10 cellular contexts compared by ENCODE assay signal in the genomic region with DNA sequence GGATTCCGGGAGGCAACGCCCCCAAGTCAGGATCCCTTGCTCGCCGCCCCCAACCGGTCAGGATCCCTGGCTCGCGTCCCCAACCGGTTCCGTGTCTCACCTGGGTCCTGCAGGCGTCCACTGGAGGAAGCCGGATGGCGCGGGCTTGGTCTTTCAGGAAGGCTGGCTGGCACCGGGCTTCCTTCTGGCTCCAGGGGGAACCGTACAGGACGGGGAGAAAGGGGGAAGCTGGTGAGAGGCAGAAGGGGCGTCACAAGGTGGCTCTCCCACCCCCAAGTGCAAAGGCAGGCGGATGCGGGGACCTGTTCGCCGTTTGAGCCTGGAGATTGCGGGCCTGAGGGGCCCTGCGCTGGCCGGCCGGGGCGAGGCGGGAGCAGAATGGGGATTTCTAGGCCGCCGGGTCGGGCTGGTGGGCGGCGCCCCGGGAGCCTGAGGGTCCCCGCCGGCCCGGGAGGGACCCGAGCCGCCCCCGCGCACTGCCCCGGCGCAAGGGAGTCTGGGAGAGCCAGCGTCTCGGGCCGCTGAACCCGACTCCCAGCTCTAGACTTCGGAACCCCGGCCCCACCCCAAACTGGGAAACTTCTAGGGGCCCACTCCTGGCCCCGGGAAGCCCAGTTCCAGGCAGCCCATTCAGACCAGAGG.
DNase-seq lines count a peak whose midpoint lies in the region; ATAC-seq, FAIRE-seq and TF ChIP-seq lines count a peak whose summit lies in the region.
"Had no signal": no experiment of that assay in that cellular context is flagged by ENCODE, and none has a peak within 500 bp of the region (broad histone marks: within the 10 kb centered on the region; RNA-seq: fewer than 3 reads in every experiment).

No MANE protein-coding gene starts in this region.

- H3K4me3 ChIP-seq in H7 (ENCODE audit: insufficient read depth, low read depth, low read length) (peak overlapping the region; percentile 57), K562 (no peak overlapping the region), kidney (ENCODE audit: low read length in 2 of 2) (peak overlapping the region in 1 of 2 donors; percentile 21), smooth muscle cell (peak overlapping the region; percentile 32), PC-3 (ENCODE audit: low read length) (no peak overlapping the region)

- FAIRE-seq in K562 (lab: Jason Lieb, UNC) (no peak), kidney (lab: Jason Lieb, UNC) (no peak)

- intact Hi-C loops in K562 (cut with micrococcal nuclease) (no loop called here), kidney (cut with DNase I) (no loop called here), PC-3 (cut with micrococcal nuclease) (no loop called here)

- TF ChIP-seq EP300 in K562 (IDR thresholded peaks at IDR 0.05; ENCODE audit: low read length), result no peak

- CTCF ChIA-PET in K562 (lab: Yijun Ruan, JAX; ENCODE audit: low intra/inter-chr PET ratio) (no interaction called here), PC-3 (lab: Charles Lee) (no interaction called here)

- ATAC-seq in K562 (no peak), HG03095 (IDR thresholded peaks at IDR 0.05; ENCODE audit: unreplicated experiment) (no peak), GM21576 (IDR thresholded peaks at IDR 0.05; ENCODE audit: unreplicated experiment) (no peak), PC-3 (no peak)
- ATAC-seq: natural killer cell treated with Interleukin-12 subunit alpha and Interleukin-12 subunit beta and Interleukin-15 and Interleukin-18, amount 100 ng/mL, for 72 hours had no signal

- H3K4me2 ChIP-seq in K562 (ENCODE audit: insufficient read depth, low read length), result no peak overlapping the region
- H3K4me2 ChIP-seq in smooth muscle cell, result peak overlapping the region; percentile 87
- H3K4me2 ChIP-seq in PC-3 (ENCODE audit: low read length), result no peak overlapping the region

- H3K9ac ChIP-seq in K562 (ENCODE audit: insufficient read depth in 1 of 2, low read depth in 2 of 2, low read length in 2 of 2) (no peak overlapping the region), kidney (ENCODE audit: low read length in 2 of 2) (peak overlapping the region in 1 of 2 donors; percentile 19), smooth muscle cell (ENCODE audit: low read depth) (no peak overlapping the region), PC-3 (ENCODE audit: low read length) (no peak overlapping the region)

- H3F3A ChIP-seq in smooth muscle cell (ENCODE audit: low read depth) (peaks cover 5% of the 10 kb centered on the region), PC-3 (ENCODE audit: low read length, unreplicated experiment) (no peaks in the 10 kb centered on the region)

- POLR2A ChIA-PET in K562 (lab: Yijun Ruan, JAX), result interaction anchor here (0.5 to 1.1 kb wide), 2 partner anchors 40 to 267 kb away, joined by 3 read pairs; no protein-coding TSS in a partner anchor
- POLR2A ChIA-PET in PC-3 (lab: Charles Lee; ENCODE audit: unreplicated experiment), result no interaction called here

- H3K9me2 ChIP-seq in PC-3 (replicated peaks; ENCODE audit: low read length), result no peaks in the 10 kb centered on the region

- H4K20me1 ChIP-seq in K562 (replicated peaks; ENCODE audit: control insufficient read depth, insufficient read depth, low read length), result no peaks in the 10 kb centered on the region
- no peaks in the 10 kb centered on the region for H4K20me1 ChIP-seq in smooth muscle cell (ENCODE audit: low read depth)
- H4K20me1 ChIP-seq in PC-3 (ENCODE audit: low read length), result peaks cover 9% of the 10 kb centered on the region

- in situ Hi-C loops in K562 (cut with MboI), result no loop called here

- no peaks in the 10 kb centered on the region for H3K9me1 ChIP-seq in K562 (ENCODE audit: control insufficient read depth, insufficient read depth, low read length)

- H3K27me3 ChIP-seq in H7 (ENCODE audit: control insufficient read depth, insufficient read depth, low read length) (peaks cover 20% of the 10 kb centered on the region; the same call in 1 of the 2 replicates), K562 (ENCODE audit: control insufficient read depth in 2 of 2, insufficient read depth in 2 of 2, low read length in 2 of 2) (no peaks in the 10 kb centered on the region), smooth muscle cell (ENCODE audit: low read depth) (no peaks in the 10 kb centered on the region), PC-3 (ENCODE audit: low read length) (no peaks in the 10 kb centered on the region)

- TF ChIP-seq CTCF in K562 (IDR thresholded peaks at IDR 0.05 in 2 of 3, conservative IDR thresholded peaks at IDR 0.05 in 1 of 3; ENCODE audit: insufficient read depth in 2 of 3, low read depth in 1 of 3, low read length in 3 of 3) (no peak), kidney (IDR thresholded peaks at IDR 0.05; ENCODE audit: borderline replicate concordance, extremely low read depth, insufficient read depth) (no peak), smooth muscle cell (IDR thresholded peaks at IDR 0.05; ENCODE audit: borderline replicate concordance, insufficient read depth, poor library complexity, severe bottlenecking) (no peak), PC-3 (conservative IDR thresholded peaks at IDR 0.05; ENCODE audit: low read depth, low read length) (no peak)

- H3K36me3 ChIP-seq in H7 (replicated peaks; ENCODE audit: control insufficient read depth, insufficient read depth, low read length) (no peaks in the 10 kb centered on the region), K562 (ENCODE audit: control insufficient read depth, insufficient read depth, low read length) (peaks cover 8% of the 10 kb centered on the region; the same call in 1 of the 3 replicates), kidney (ENCODE audit: control insufficient read depth in 1 of 2, insufficient read depth in 2 of 2, low read length in 2 of 2) (no peaks in the 10 kb centered on the region), smooth muscle cell (ENCODE audit: low read depth) (no peaks in the 10 kb centered on the region), PC-3 (ENCODE audit: low read depth, low read length) (peaks cover 13% of the 10 kb centered on the region; the same call in 1 of the 2 replicates)

- H3K79me2 ChIP-seq in K562 (ENCODE audit: control insufficient read depth, insufficient read depth, low read length), result peaks cover 16% of the 10 kb centered on the region
- peaks cover 21% of the 10 kb centered on the region for H3K79me2 ChIP-seq in smooth muscle cell (ENCODE audit: low read depth)
- H3K79me2 ChIP-seq in PC-3 (ENCODE audit: low read length), result peaks cover 37% of the 10 kb centered on the region

- H3K27ac ChIP-seq in K562 (ENCODE audit: extremely low read depth, low read depth, low read length) (no peak overlapping the region), kidney (ENCODE audit: low read depth in 2 of 2, low read length in 2 of 2) (peak overlapping the region; percentile 60 to 63), smooth muscle cell (ENCODE audit: low read depth) (no peak overlapping the region), PC-3 (ENCODE audit: low read length) (no peak overlapping the region)

- DNase-seq in H7 (peak; percentile 78), K562 (ENCODE audit: extremely low read depth in 1 of 4, low spot score in 3 of 4) (no peak), kidney (peak; percentile 90), smooth muscle cell (lab: John Stamatoyannopoulos, UW; ENCODE audit: unreplicated experiment) (no peak), PC-3 (no peak)
- DNase-seq in activated naive CD4-positive, alpha-beta T cell treated with anti-CD3 and anti-CD28 coated beads, Interleukin-2, amount 50 U/mL, for 16 hours, result no peak
- DNase-seq: NCI-H2081 had no signal

- no peaks in the 10 kb centered on the region for H3K9me3 ChIP-seq in K562 (replicated peaks; ENCODE audit: control insufficient read depth, insufficient read depth, low read depth, low read length)
- H3K9me3 ChIP-seq in kidney (ENCODE audit: control insufficient read depth in 1 of 2, low read length in 2 of 2), result no peaks in the 10 kb centered on the region
- H3K9me3 ChIP-seq in smooth muscle cell (replicated peaks; ENCODE audit: low read depth), result no peaks in the 10 kb centered on the region
- no peaks in the 10 kb centered on the region for H3K9me3 ChIP-seq in PC-3 (ENCODE audit: low read length)

- H3K4me1 ChIP-seq in K562 (replicated peaks in 1 of 2; ENCODE audit: control insufficient read depth in 2 of 2, insufficient read depth in 2 of 2, low read length in 2 of 2), result peaks cover under 1 to 15% of the 10 kb centered on the region in 2 experiments; a peak in 4 of 5 replicates
- peaks cover 0 to 2% of the 10 kb centered on the region in 2 donors for H3K4me1 ChIP-seq in kidney (ENCODE audit: control insufficient read depth in 1 of 2, insufficient read depth in 1 of 2, low read depth in 1 of 2, low read length in 2 of 2)
- no peaks in the 10 kb centered on the region for H3K4me1 ChIP-seq in smooth muscle cell (ENCODE audit: low read depth)
- H3K4me1 ChIP-seq in PC-3 (ENCODE audit: insufficient read depth, low read length), result peaks cover 30% of the 10 kb centered on the region

- H2AFZ ChIP-seq in K562 (ENCODE audit: low read depth, low read length) (no peak overlapping the region), smooth muscle cell (ENCODE audit: low read depth) (no peak overlapping the region), PC-3 (ENCODE audit: low read length) (no peak overlapping the region)

- 84% methylated on average over 11 of the region's 49 CpGs for WGBS in K562 (ENCODE audit: insufficient coverage, low coverage, missing lambda C conversion rate)
- 44% methylated on average over 29 of the region's 49 CpGs for WGBS in smooth muscle cell (ENCODE audit: low lambda C conversion rate)

- no peak for TF ChIP-seq POLR2A in K562 (conservative IDR thresholded peaks at IDR 0.05)

- no TSS peak for BruUV-seq in K562 (replicated peaks; lab: Mats Ljungman, UMichigan)
- BruUV-seq in PC-3 (replicated peaks; lab: Mats Ljungman, UMichigan), result no TSS peak

- TF ChIP-seq RAD21 in K562 (CRISPR knock-in tag; conservative IDR thresholded peaks at IDR 0.05 in 1 of 2, IDR thresholded peaks at IDR 0.05 in 1 of 2), result no peak

TF ChIP-seq in K562, 482 proteins besides CTCF, POLR2A, EP300 and RAD21:
- TF ChIP-seq RBM15 (IDR thresholded peaks at IDR 0.05; ENCODE audit: insufficient read depth, low read length), result no peak
- TF ChIP-seq POLR2G (IDR thresholded peaks at IDR 0.05; ENCODE audit: low read depth, low read length), result peak; percentile 23; the same call in 1 of the 2 replicates
- TF ChIP-seq, protein P1, sequence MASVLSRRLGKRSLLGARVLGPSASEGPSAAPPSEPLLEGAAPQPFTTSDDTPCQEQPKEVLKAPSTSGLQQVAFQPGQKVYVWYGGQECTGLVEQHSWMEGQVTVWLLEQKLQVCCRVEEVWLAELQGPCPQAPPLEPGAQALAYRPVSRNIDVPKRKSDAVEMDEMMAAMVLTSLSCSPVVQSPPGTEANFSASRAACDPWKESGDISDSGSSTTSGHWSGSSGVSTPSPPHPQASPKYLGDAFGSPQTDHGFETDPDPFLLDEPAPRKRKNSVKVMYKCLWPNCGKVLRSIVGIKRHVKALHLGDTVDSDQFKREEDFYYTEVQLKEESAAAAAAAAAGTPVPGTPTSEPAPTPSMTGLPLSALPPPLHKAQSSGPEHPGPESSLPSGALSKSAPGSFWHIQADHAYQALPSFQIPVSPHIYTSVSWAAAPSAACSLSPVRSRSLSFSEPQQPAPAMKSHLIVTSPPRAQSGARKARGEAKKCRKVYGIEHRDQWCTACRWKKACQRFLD (CRISPR knock-in tag; IDR thresholded peaks at IDR 0.05), result no peak

Comparison
In these comparisons a context has a peak if more than half of its experiments do, and no peak if none do; other contexts are left out.
1. DNase-seq: peak in H7 (single experiment) and kidney (single experiment); none in K562 (0 of 4), smooth muscle cell (single experiment), PC-3 (single experiment) and activated naive CD4-positive, alpha-beta T cell treated with anti-CD3 and anti-CD28 coated beads, Interleukin-2, amount 50 U/mL, for 16 hours (single experiment).
2. H3K4me3 ChIP-seq: peak in H7 (single experiment) and smooth muscle cell (single experiment); none in K562 (single experiment) and PC-3 (single experiment).
3. H3K27ac ChIP-seq: peak in kidney (2 of 2); none in K562 (single experiment), smooth muscle cell (single experiment) and PC-3 (single experiment).